In genomic region chr7:155951554-155952158, GRCh38 we compare ENCODE assay signal across 1 cellular context.
TF ChIP-seq lines count a peak whose summit lies in the region.

No MANE protein-coding gene starts in this region.

TF ChIP-seq in HepG2, 621 proteins besides CTCF, POLR2A, EP300 and RAD21 (continued from another document and continues in another):
- TF ChIP-seq PLSCR1 (CRISPR knock-in tag; IDR thresholded peaks at IDR 0.05; ENCODE audit: borderline replicate concordance) (no peak), CBFB (CRISPR knock-in tag; IDR thresholded peaks at IDR 0.05) (peak; percentile 76; the same call in 1 of the 2 replicates), TARDBP (CRISPR knock-in tag; IDR thresholded peaks at IDR 0.05) (peak; percentile 92), ZKSCAN5 (CRISPR knock-in tag; IDR thresholded peaks at IDR 0.05) (no peak), ZNF607 (CRISPR knock-in tag; IDR thresholded peaks at IDR 0.05; ENCODE audit: borderline replicate concordance) (no peak), ZNF576 (CRISPR knock-in tag; IDR thresholded peaks at IDR 0.05) (no peak), GFI1 (CRISPR knock-in tag; IDR thresholded peaks at IDR 0.05; ENCODE audit: borderline replicate concordance) (peak; percentile 85), DR1 (CRISPR knock-in tag; IDR thresholded peaks at IDR 0.05) (peak; percentile 82), SYNCRIP (IDR thresholded peaks at IDR 0.05; ENCODE audit: insufficient read depth, low read depth, low read length) (no peak), ZSCAN5A (CRISPR knock-in tag; IDR thresholded peaks at IDR 0.05; ENCODE audit: borderline replicate concordance) (peak; percentile 65; the same call in 1 of the 2 replicates), FOXK2 (IDR thresholded peaks at IDR 0.05) (no peak), CBX5 (CRISPR knock-in tag; IDR thresholded peaks at IDR 0.05; ENCODE audit: borderline replicate concordance) (peak; percentile 91; the same call in 1 of the 2 replicates), ZNF205 (CRISPR knock-in tag; IDR thresholded peaks at IDR 0.05) (peak; percentile 80; the same call in 1 of the 2 replicates), ZNF878 (CRISPR knock-in tag; IDR thresholded peaks at IDR 0.05) (peak; percentile 89), SKIL (CRISPR knock-in tag; IDR thresholded peaks at IDR 0.05; ENCODE audit: borderline replicate concordance) (peak; percentile 88), ZFP36 (IDR thresholded peaks at IDR 0.05; ENCODE audit: borderline replicate concordance, low read depth, low read length, partially characterized antibody) (no peak), KMT2B (CRISPR knock-in tag; IDR thresholded peaks at IDR 0.05) (peak; percentile 25; the same call in 1 of the 2 replicates), RFXAP (CRISPR knock-in tag; IDR thresholded peaks at IDR 0.05; ENCODE audit: borderline replicate concordance) (peak; percentile 88), FOXA1 (IDR thresholded peaks at IDR 0.05) (no peak), FOXA1 (CRISPR knock-in tag; IDR thresholded peaks at IDR 0.05) (peak; percentile 49), ELF3 (CRISPR knock-in tag; IDR thresholded peaks at IDR 0.05) (peak; percentile 69; the same call in 1 of the 2 replicates), ZC3H4 (CRISPR knock-in tag; IDR thresholded peaks at IDR 0.05; ENCODE audit: borderline replicate concordance) (no peak), CEBPG (CRISPR knock-in tag; IDR thresholded peaks at IDR 0.05) (peak; percentile 97), ZNF230 (CRISPR knock-in tag; IDR thresholded peaks at IDR 0.05) (peak; percentile 79; the same call in 1 of the 2 replicates), SRSF4 (IDR thresholded peaks at IDR 0.05; ENCODE audit: low read depth, low read length, poor library complexity, severe bottlenecking) (no peak), ZNF660 (CRISPR knock-in tag; IDR thresholded peaks at IDR 0.05; ENCODE audit: borderline replicate concordance, low read depth) (no peak), ZNF816 (CRISPR knock-in tag; IDR thresholded peaks at IDR 0.05; ENCODE audit: borderline replicate concordance) (peak; percentile 88; the same call in 1 of the 2 replicates), CCAR2 (optimal IDR thresholded peaks at IDR 0.05; ENCODE audit: low read depth, low read length) (no peak), ZBTB49 (CRISPR knock-in tag; IDR thresholded peaks at IDR 0.05; ENCODE audit: borderline replicate concordance) (no peak), TRAFD1 (CRISPR knock-in tag; IDR thresholded peaks at IDR 0.05; ENCODE audit: borderline replicate concordance) (no peak), ZNF282 (IDR thresholded peaks at IDR 0.05; ENCODE audit: partially characterized antibody) (no peak), ARID3A (IDR thresholded peaks at IDR 0.05; ENCODE audit: low read depth, low read length) (peak; percentile 73; the same call in 1 of the 2 replicates), SETDB1 (CRISPR knock-in tag; IDR thresholded peaks at IDR 0.05; ENCODE audit: borderline replicate concordance) (no peak), ZNF549 (CRISPR knock-in tag; IDR thresholded peaks at IDR 0.05) (no peak), NONO (IDR thresholded peaks at IDR 0.05) (no peak), NONO (CRISPR knock-in tag; conservative IDR thresholded peaks at IDR 0.05) (peak; percentile 81), ARNT2 (CRISPR knock-in tag; IDR thresholded peaks at IDR 0.05; ENCODE audit: low read depth) (peak; percentile 76; the same call in 1 of the 2 replicates), SNAI1 (CRISPR knock-in tag; IDR thresholded peaks at IDR 0.05; ENCODE audit: borderline replicate concordance) (no peak), DPF2 (CRISPR knock-in tag; IDR thresholded peaks at IDR 0.05; ENCODE audit: borderline replicate concordance, low read depth) (peak; percentile 91; the same call in 1 of the 2 replicates), NR2C2 (CRISPR knock-in tag; IDR thresholded peaks at IDR 0.05; ENCODE audit: borderline replicate concordance) (peak; percentile 87), HINFP (CRISPR knock-in tag; IDR thresholded peaks at IDR 0.05; ENCODE audit: low read depth) (peak; percentile 58; the same call in 1 of the 2 replicates), CREM (IDR thresholded peaks at IDR 0.05) (peak; percentile 74), CREM (CRISPR knock-in tag; IDR thresholded peaks at IDR 0.05) (no peak), YY1 (IDR thresholded peaks at IDR 0.05; ENCODE audit: insufficient read depth, insufficient replicate concordance, low read depth, low read length) (peak; percentile 77), FOXP4 (CRISPR knock-in tag; IDR thresholded peaks at IDR 0.05) (peak; percentile 85), ZNF496 (CRISPR knock-in tag; IDR thresholded peaks at IDR 0.05; ENCODE audit: insufficient replicate concordance) (no peak), YEATS2 (CRISPR knock-in tag; IDR thresholded peaks at IDR 0.05; ENCODE audit: borderline replicate concordance) (peak; percentile 81; the same call in 1 of the 2 replicates), MLX (CRISPR knock-in tag; IDR thresholded peaks at IDR 0.05) (peak; percentile 60; the same call in 1 of the 2 replicates), JDP2 (CRISPR knock-in tag; IDR thresholded peaks at IDR 0.05; ENCODE audit: borderline replicate concordance) (no peak), ZBTB20 (CRISPR knock-in tag; IDR thresholded peaks at IDR 0.05; ENCODE audit: borderline replicate concordance, low read depth) (no peak), SP2 (CRISPR knock-in tag; IDR thresholded peaks at IDR 0.05) (no peak), SP4 (CRISPR knock-in tag; IDR thresholded peaks at IDR 0.05) (no peak; the same call in 1 of the 2 replicates), TMF1 (CRISPR knock-in tag; IDR thresholded peaks at IDR 0.05; ENCODE audit: low read depth) (peak; percentile 36; the same call in 1 of the 2 replicates), MIER3 (CRISPR knock-in tag; IDR thresholded peaks at IDR 0.05; ENCODE audit: borderline replicate concordance) (peak; percentile 96), MEF2D (CRISPR knock-in tag; IDR thresholded peaks at IDR 0.05) (peak; percentile 75)
